In the genomic region with DNA sequence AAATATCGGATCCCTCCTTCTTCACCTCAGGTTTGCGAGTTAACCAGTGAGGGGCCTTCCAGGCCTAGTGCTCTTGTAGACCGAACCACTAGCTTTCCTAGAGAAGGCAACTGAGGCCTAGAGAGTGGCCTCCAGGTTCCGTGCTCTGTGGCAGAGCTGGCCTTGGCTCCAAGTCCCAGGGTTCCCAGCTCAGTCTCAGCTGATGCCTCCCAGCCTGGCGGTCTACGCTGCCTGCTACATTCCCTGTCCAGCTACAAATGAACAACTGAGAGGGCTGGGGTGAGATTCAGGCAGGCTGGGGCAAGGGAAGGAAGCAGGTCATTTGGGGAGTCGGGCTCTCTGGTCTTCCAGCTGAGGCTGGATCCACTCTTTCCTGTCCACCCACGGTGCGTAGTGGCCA, we compare ENCODE assay signal across 1 cellular context.
TF ChIP-seq lines count a peak whose summit lies in the region.

No MANE protein-coding gene starts in this region.

TF ChIP-seq in IMR-90, 13 proteins besides CTCF, POLR2A, EP300 and RAD21:
- TF ChIP-seq, protein P1, sequence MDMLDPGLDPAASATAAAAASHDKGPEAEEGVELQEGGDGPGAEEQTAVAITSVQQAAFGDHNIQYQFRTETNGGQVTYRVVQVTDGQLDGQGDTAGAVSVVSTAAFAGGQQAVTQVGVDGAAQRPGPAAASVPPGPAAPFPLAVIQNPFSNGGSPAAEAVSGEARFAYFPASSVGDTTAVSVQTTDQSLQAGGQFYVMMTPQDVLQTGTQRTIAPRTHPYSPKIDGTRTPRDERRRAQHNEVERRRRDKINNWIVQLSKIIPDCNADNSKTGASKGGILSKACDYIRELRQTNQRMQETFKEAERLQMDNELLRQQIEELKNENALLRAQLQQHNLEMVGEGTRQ (IDR thresholded peaks at IDR 0.05; ENCODE audit: low read depth, low read length) = no peak
- TF ChIP-seq RFX5 (IDR thresholded peaks at IDR 0.05; ENCODE audit: low read depth, low read length) (no peak), CHD1 (IDR thresholded peaks at IDR 0.05; ENCODE audit: low read depth, low read length) (no peak), MXI1 (IDR thresholded peaks at IDR 0.05; ENCODE audit: borderline replicate concordance, low read depth, low read length) (no peak), FOS (IDR thresholded peaks at IDR 0.05; ENCODE audit: low read depth, low read length) (no peak), BHLHE40 (IDR thresholded peaks at IDR 0.05; ENCODE audit: low read depth, low read length) (no peak), CEBPB (IDR thresholded peaks at IDR 0.05; ENCODE audit: low read depth, low read length) (no peak), NFE2L2 (IDR thresholded peaks at IDR 0.05; ENCODE audit: low read depth, low read length) (no peak), SMC3 (IDR thresholded peaks at IDR 0.05; ENCODE audit: low read depth, low read length) (no peak), MAFK (IDR thresholded peaks at IDR 0.05; ENCODE audit: low read depth, low read length) (no peak), MAZ (IDR thresholded peaks at IDR 0.05; ENCODE audit: borderline replicate concordance, low read depth, low read length) (no peak), RCOR1 (IDR thresholded peaks at IDR 0.05; ENCODE audit: insufficient replicate concordance, low read length) (no peak)
- TF ChIP-seq, protein P2, sequence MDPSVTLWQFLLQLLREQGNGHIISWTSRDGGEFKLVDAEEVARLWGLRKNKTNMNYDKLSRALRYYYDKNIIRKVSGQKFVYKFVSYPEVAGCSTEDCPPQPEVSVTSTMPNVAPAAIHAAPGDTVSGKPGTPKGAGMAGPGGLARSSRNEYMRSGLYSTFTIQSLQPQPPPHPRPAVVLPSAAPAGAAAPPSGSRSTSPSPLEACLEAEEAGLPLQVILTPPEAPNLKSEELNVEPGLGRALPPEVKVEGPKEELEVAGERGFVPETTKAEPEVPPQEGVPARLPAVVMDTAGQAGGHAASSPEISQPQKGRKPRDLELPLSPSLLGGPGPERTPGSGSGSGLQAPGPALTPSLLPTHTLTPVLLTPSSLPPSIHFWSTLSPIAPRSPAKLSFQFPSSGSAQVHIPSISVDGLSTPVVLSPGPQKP (IDR thresholded peaks at IDR 0.05; ENCODE audit: borderline replicate concordance, low read depth, low read length) = no peak
